Comparison of ENCODE assay signal across 9 cellular contexts in the genomic region with DNA sequence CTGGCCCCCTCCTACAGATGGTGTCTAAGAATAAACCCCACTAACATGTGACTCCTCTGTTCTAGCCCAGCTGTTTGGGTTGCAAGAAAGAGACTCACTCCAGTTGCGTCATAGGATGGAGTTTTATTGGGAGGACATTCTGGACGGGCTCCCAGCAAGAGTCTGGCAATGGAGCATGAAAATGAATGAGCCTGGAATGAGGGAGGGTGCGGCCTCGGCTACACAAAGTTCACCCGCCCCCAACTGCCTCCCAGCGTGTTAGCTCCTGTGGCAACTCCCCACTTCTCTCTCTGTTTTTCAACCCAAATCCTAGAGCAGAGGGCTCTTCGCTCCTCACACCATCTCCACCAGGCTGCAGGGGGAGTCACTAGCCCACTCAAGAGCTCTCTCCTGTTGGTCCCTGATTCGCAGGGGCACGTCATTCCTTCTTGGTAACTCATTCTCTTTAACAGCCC. TPM values are rescaled to one million over a fixed set of nuclear protein-coding genes. Genes with fewer than 3 reads are reported as not detected.
DNase-seq lines count a peak whose midpoint lies in the region; ATAC-seq and TF ChIP-seq lines count a peak whose summit lies in the region.
"Had no signal": no experiment of that assay in that cellular context is flagged by ENCODE, and none has a peak within 500 bp of the region (broad histone marks: within the 10 kb centered on the region; RNA-seq: fewer than 3 reads in every experiment).

No MANE protein-coding gene starts in this region.

- CTCF ChIA-PET in HEK293T (lab: Yijun Ruan, JAX): interaction anchor here (1.6 to 1.7 kb wide), 2 partner anchors 10 to 24 kb away, joined by 7 to 8 read pairs; no protein-coding TSS in a partner anchor

- no peak overlapping the region for H3K4me3 ChIP-seq in neural progenitor cell
- H3K4me3 ChIP-seq in H7 (ENCODE audit: insufficient read depth, low read depth, low read length): no peak overlapping the region

- H3K9me3 ChIP-seq in neural progenitor cell (ENCODE audit: low read depth): no peaks in the 10 kb centered on the region

- H3K27ac Mint-ChIP-seq in neural progenitor cell: peak overlapping the region; percentile 54

- H3K4me1 ChIP-seq in neural progenitor cell: peaks cover 3% of the 10 kb centered on the region

- TF ChIP-seq CTCF in neural progenitor cell (IDR thresholded peaks at IDR 0.05): no peak

- no peaks in the 10 kb centered on the region for H3K9me3 Mint-ChIP-seq in neural progenitor cell

- no peak overlapping the region for H3K4me3 Mint-ChIP-seq in neural progenitor cell

- peaks cover 7% of the 10 kb centered on the region for H3F3A ChIP-seq in neural progenitor cell (ENCODE audit: low read depth)

- POLR2A ChIA-PET in HEK293T (lab: Yijun Ruan, JAX): no interaction called here

- no peaks in the 10 kb centered on the region for H3K79me2 ChIP-seq in neural progenitor cell (ENCODE audit: low read depth)

- H2AFZ ChIP-seq in neural progenitor cell (replicated peaks): no peak overlapping the region

- H3K36me3 ChIP-seq in neural progenitor cell (no peaks in the 10 kb centered on the region), H7 (replicated peaks; ENCODE audit: control insufficient read depth, insufficient read depth, low read length) (no peaks in the 10 kb centered on the region)

- no peak for ATAC-seq in HG02588 (IDR thresholded peaks at IDR 0.05; ENCODE audit: unreplicated experiment)
- ATAC-seq in stimulated activated naive CD8-positive, alpha-beta T cell treated with anti-CD3 and anti-CD28 coated beads, Interleukin-15, Interleukin-2, amounts not matched to agents 100 U/mL and 50 U/mL, for 24 hours: no peak

- H3K36me3 Mint-ChIP-seq in neural progenitor cell: no peaks in the 10 kb centered on the region

- no peak overlapping the region for H3K9ac ChIP-seq in neural progenitor cell

- H3K27ac ChIP-seq in neural progenitor cell: no peak overlapping the region

- no peaks in the 10 kb centered on the region for H4K20me1 ChIP-seq in neural progenitor cell (ENCODE audit: low read depth)

- H3K4me1 Mint-ChIP-seq in neural progenitor cell: peaks cover 8% of the 10 kb centered on the region

- H3K4me2 ChIP-seq in neural progenitor cell: no peak overlapping the region

- DNase-seq in AG08395 (ENCODE audit: low spot score): peak; percentile 94
- DNase-seq in NCI-H524 treated with DMSO at 0.1 percent for 48 hours (lab: John Stamatoyannopoulos, UW): peak; percentile 8
- DNase-seq in fibroblast of peridontal ligament (ENCODE audit: extremely low read depth): peak; percentile 98
- DNase-seq in neural progenitor cell (ENCODE audit: low spot score): no peak
- no peak for DNase-seq in H7
- no peak for DNase-seq in stimulated activated naive CD8-positive, alpha-beta T cell treated with anti-CD3 and anti-CD28 coated beads, Interleukin-15, Interleukin-2, amounts not matched to agents 100 U/mL and 50 U/mL, for 24 hours
- no peak for DNase-seq in HEK293T (ENCODE audit: extremely low spot score)

- H3K27me3 Mint-ChIP-seq in neural progenitor cell (ENCODE audit: insufficient read depth, low read depth): peaks cover 24% of the 10 kb centered on the region

- H3K27me3 ChIP-seq in neural progenitor cell (peaks cover 27% of the 10 kb centered on the region), H7 (ENCODE audit: control insufficient read depth, insufficient read depth, low read length) (peaks cover 7% of the 10 kb centered on the region)

TF ChIP-seq in HEK293T, 16 proteins besides CTCF, POLR2A, EP300 and RAD21:
- TF ChIP-seq FOXK2 (IDR thresholded peaks at IDR 0.05) (no peak), HDGF (IDR thresholded peaks at IDR 0.05; ENCODE audit: borderline replicate concordance) (no peak), TARDBP (IDR thresholded peaks at IDR 0.05) (no peak), FOXA1 (IDR thresholded peaks at IDR 0.05) (no peak), ELF4 (IDR thresholded peaks at IDR 0.05) (no peak), L3MBTL2 (conservative IDR thresholded peaks at IDR 0.05) (no peak), CTBP1 (IDR thresholded peaks at IDR 0.05; ENCODE audit: borderline replicate concordance) (no peak), LEF1 (IDR thresholded peaks at IDR 0.05; ENCODE audit: borderline replicate concordance) (no peak), ZNF384 (IDR thresholded peaks at IDR 0.05) (no peak), FOXM1 (IDR thresholded peaks at IDR 0.05; ENCODE audit: borderline replicate concordance) (no peak), NFRKB (IDR thresholded peaks at IDR 0.05) (no peak), SUZ12 (IDR thresholded peaks at IDR 0.05) (no peak)
- TF ChIP-seq, protein P1, sequence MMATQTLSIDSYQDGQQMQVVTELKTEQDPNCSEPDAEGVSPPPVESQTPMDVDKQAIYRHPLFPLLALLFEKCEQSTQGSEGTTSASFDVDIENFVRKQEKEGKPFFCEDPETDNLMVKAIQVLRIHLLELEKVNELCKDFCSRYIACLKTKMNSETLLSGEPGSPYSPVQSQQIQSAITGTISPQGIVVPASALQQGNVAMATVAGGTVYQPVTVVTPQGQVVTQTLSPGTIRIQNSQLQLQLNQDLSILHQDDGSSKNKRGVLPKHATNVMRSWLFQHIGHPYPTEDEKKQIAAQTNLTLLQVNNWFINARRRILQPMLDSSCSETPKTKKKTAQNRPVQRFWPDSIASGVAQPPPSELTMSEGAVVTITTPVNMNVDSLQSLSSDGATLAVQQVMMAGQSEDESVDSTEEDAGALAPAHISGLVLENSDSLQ (IDR thresholded peaks at IDR 0.05): no peak

RNA-seq across cellular contexts. Expression of gene ADAM33, which starts 5.1 kb away (rescaled TPM):
- 7.0 and 18.9 TPM in 2 replicates for total RNA-seq in neural progenitor cell (ENCODE audit: low replicate concordance)
- total RNA-seq in H7 (2014; rRNA removed; shearing (Covaris generic)): 3.3 and 5.5 TPM in 2 replicates
- total RNA-seq: T-helper 2 cell treated with Interferon-gamma antibody and Interleukin-4, amounts not matched to agents 100 ng/mL and 5 ng/mL, for 36 hours had no signal

RNA-seq across cellular contexts. Expression of gene GFRA4, which starts 23.7 kb away (rescaled TPM):
- not detected in 2 replicates for total RNA-seq in neural progenitor cell (ENCODE audit: low replicate concordance)
- not detected in 2 replicates for total RNA-seq in H7 (2014; rRNA removed; shearing (Covaris generic))
- total RNA-seq: T-helper 2 cell treated with Interferon-gamma antibody and Interleukin-4, amounts not matched to agents 100 ng/mL and 5 ng/mL, for 36 hours had no signal

RNA-seq across cellular contexts. Expression of gene SIGLEC1, which starts 25.5 kb away (rescaled TPM):
- total RNA-seq in neural progenitor cell (ENCODE audit: low replicate concordance): not detected in 2 replicates
- not detected in 2 replicates for total RNA-seq in H7 (2014; rRNA removed; shearing (Covaris generic))
- total RNA-seq: T-helper 2 cell treated with Interferon-gamma antibody and Interleukin-4, amounts not matched to agents 100 ng/mL and 5 ng/mL, for 36 hours had no signal

RNA-seq across cellular contexts. Expression of gene HSPA12B, which starts 45.6 kb away (rescaled TPM):
- 0.15 and 0.71 TPM in 2 replicates for total RNA-seq in neural progenitor cell (ENCODE audit: low replicate concordance)
- total RNA-seq in H7 (2014; rRNA removed; shearing (Covaris generic)): 0.97 and 2.4 TPM in 2 replicates
- total RNA-seq: T-helper 2 cell treated with Interferon-gamma antibody and Interleukin-4, amounts not matched to agents 100 ng/mL and 5 ng/mL, for 36 hours had no signal

Comparison
In these comparisons a context has a peak if more than half of its experiments do, and no peak if none do; other contexts are left out.
1. DNase-seq: peak in AG08395 (single experiment), NCI-H524 treated with DMSO at 0.1 percent for 48 hours (single experiment) and fibroblast of peridontal ligament (single experiment); none in neural progenitor cell (single experiment), H7 (single experiment), stimulated activated naive CD8-positive, alpha-beta T cell treated with anti-CD3 and anti-CD28 coated beads, Interleukin-15, Interleukin-2, amounts not matched to agents 100 U/mL and 50 U/mL, for 24 hours (single experiment) and HEK293T (single experiment).